1 cellular context compared by ENCODE assay signal in the genomic region with DNA sequence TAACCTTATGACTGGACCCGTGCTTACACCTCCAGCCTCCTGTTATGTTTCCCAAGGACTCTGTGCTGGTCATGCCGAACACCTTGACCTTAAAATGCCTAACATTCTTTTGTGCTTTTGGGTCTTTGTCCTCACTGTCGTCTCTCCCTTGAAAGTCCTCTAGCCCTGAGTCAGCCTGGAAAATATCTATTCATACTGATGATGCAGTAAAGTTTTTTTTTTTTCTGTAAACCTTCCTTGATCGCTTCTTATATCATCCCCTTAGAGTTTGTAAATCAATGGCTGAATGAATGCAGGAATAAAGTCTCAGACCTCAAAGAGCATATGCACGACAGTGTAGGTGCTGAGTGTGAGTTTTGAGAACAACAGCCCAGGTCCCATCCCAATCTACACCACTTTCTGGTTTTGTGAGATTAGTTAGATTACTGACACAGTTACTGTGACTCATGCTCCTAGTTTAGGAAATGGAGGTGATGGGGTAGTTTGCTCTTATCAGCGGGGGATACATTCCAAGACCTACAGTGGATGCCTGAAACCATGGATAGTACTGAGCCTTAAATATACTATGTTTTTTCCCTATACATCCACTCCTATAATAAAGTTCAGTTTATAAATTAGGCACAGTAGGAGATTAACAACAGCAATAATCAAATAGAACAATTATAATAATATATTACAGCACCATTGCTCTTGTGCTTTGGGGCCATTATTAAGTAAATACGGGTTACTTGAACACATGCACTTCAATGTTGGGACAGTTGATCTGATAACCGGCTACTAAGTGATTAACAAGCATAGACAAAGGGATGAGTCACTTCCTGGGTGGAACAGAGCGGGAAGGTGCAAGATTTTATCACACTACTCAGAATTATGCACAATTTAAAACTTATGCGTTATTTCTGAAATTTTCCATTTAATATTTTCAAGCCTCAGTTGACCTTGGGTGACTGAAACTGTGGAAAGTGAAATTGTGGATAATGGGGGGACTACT.
A peak's percentile ranks its signal among the peaks of the same experiment; 100 is the strongest.
TF ChIP-seq lines count a peak whose summit lies in the region.

No MANE protein-coding gene starts in this region.

TF ChIP-seq in K562, 482 proteins besides CTCF, POLR2A, EP300 and RAD21 (continued from another document and continues in another):
- TF ChIP-seq STAT5A (IDR thresholded peaks at IDR 0.05; ENCODE audit: borderline replicate concordance, low read length): peak; percentile 52; the same call in 1 of the 2 replicates
- TF ChIP-seq FOXJ2 (tag; IDR thresholded peaks at IDR 0.05): 0 out of 2 replicates have a peak, but pooled peaks have one; percentile 24
- no peak for TF ChIP-seq ETS2 (tag; IDR thresholded peaks at IDR 0.05; ENCODE audit: borderline replicate concordance, poor library complexity, severe bottlenecking)
- TF ChIP-seq MAFK (IDR thresholded peaks at IDR 0.05; ENCODE audit: low read length): 0 out of 2 replicates have a peak, but pooled peaks have one; percentile 31
- TF ChIP-seq, protein P1, sequence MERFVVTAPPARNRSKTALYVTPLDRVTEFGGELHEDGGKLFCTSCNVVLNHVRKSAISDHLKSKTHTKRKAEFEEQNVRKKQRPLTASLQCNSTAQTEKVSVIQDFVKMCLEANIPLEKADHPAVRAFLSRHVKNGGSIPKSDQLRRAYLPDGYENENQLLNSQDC (CRISPR knock-in tag; IDR thresholded peaks at IDR 0.05): 0 out of 2 replicates have a peak, but pooled peaks have one; percentile 34
- peak; percentile 94 for TF ChIP-seq SMARCA4 (IDR thresholded peaks at IDR 0.05)
- TF ChIP-seq RBM15 (IDR thresholded peaks at IDR 0.05; ENCODE audit: insufficient read depth, low read length): no peak
- no peak for TF ChIP-seq E2F3 (CRISPR knock-in tag; IDR thresholded peaks at IDR 0.05)
- no peak for TF ChIP-seq BRF1 (IDR thresholded peaks at IDR 0.05; ENCODE audit: borderline replicate concordance, extremely low read depth, insufficient read length)
- no peak for TF ChIP-seq CUX1 (CRISPR knock-in tag; IDR thresholded peaks at IDR 0.05)
- TF ChIP-seq RHOXF2B (CRISPR knock-in tag; conservative IDR thresholded peaks at IDR 0.05): no peak
- no peak for TF ChIP-seq RERE (CRISPR knock-in tag; IDR thresholded peaks at IDR 0.05; ENCODE audit: borderline replicate concordance)
- TF ChIP-seq NCOA2 (IDR thresholded peaks at IDR 0.05; ENCODE audit: partially characterized antibody in 2 of 2): peak in 1 of 2 experiments; percentile 63
- TF ChIP-seq POU5F1 (IDR thresholded peaks at IDR 0.05; ENCODE audit: borderline replicate concordance, low read depth, low read length, partially characterized antibody): no peak
- TF ChIP-seq FOSL1 (tag; conservative IDR thresholded peaks at IDR 0.05): peak; percentile 99
- no peak for TF ChIP-seq ZC3H4 (CRISPR knock-in tag; IDR thresholded peaks at IDR 0.05; ENCODE audit: borderline replicate concordance)
- TF ChIP-seq HDAC6 (IDR thresholded peaks at IDR 0.05; ENCODE audit: low read depth, low read length): no peak
- TF ChIP-seq SAP30 (IDR thresholded peaks at IDR 0.05; ENCODE audit: borderline replicate concordance, insufficient read depth, low read depth, low read length, poor library complexity, severe bottlenecking): no peak
- no peak for TF ChIP-seq PURB (CRISPR knock-in tag; IDR thresholded peaks at IDR 0.05; ENCODE audit: low read depth)
- TF ChIP-seq BMI1 (IDR thresholded peaks at IDR 0.05; ENCODE audit: low read length): no peak
- TF ChIP-seq SIX5 (IDR thresholded peaks at IDR 0.05; ENCODE audit: borderline replicate concordance in 1 of 2, insufficient read depth in 1 of 2, low read depth in 1 of 2, low read length in 2 of 2): no peak
- no peak for TF ChIP-seq EWSR1 (IDR thresholded peaks at IDR 0.05; ENCODE audit: borderline replicate concordance, low read depth, partially characterized antibody)
- TF ChIP-seq ZNF639 (CRISPR knock-in tag; conservative IDR thresholded peaks at IDR 0.05 in 1 of 2, IDR thresholded peaks at IDR 0.05 in 1 of 2): peak in 1 of 2 experiments; percentile 54; a peak in 2 of 4 replicates
- TF ChIP-seq MXI1 (IDR thresholded peaks at IDR 0.05; ENCODE audit: low read depth, low read length): no peak
- TF ChIP-seq, protein P2, sequence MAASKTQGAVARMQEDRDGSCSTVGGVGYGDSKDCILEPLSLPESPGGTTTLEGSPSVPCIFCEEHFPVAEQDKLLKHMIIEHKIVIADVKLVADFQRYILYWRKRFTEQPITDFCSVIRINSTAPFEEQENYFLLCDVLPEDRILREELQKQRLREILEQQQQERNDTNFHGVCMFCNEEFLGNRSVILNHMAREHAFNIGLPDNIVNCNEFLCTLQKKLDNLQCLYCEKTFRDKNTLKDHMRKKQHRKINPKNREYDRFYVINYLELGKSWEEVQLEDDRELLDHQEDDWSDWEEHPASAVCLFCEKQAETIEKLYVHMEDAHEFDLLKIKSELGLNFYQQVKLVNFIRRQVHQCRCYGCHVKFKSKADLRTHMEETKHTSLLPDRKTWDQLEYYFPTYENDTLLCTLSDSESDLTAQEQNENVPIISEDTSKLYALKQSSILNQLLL (CRISPR knock-in tag; IDR thresholded peaks at IDR 0.05; ENCODE audit: borderline replicate concordance): no peak
- TF ChIP-seq ZBTB7A (IDR thresholded peaks at IDR 0.05; ENCODE audit: borderline replicate concordance, control insufficient read depth, low read depth, low read length): no peak
- TF ChIP-seq U2AF1 (optimal IDR thresholded peaks at IDR 0.05; ENCODE audit: low read depth, low read length): no peak
- no peak for TF ChIP-seq KLF10 (CRISPR knock-in tag; IDR thresholded peaks at IDR 0.05)
- TF ChIP-seq, protein P3, sequence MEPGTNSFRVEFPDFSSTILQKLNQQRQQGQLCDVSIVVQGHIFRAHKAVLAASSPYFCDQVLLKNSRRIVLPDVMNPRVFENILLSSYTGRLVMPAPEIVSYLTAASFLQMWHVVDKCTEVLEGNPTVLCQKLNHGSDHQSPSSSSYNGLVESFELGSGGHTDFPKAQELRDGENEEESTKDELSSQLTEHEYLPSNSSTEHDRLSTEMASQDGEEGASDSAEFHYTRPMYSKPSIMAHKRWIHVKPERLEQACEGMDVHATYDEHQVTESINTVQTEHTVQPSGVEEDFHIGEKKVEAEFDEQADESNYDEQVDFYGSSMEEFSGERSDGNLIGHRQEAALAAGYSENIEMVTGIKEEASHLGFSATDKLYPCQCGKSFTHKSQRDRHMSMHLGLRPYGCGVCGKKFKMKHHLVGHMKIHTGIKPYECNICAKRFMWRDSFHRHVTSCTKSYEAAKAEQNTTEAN (CRISPR knock-in tag; IDR thresholded peaks at IDR 0.05): no peak
- TF ChIP-seq PHB (CRISPR knock-in tag; IDR thresholded peaks at IDR 0.05): no peak
- no peak for TF ChIP-seq RBBP5 (IDR thresholded peaks at IDR 0.05; ENCODE audit: borderline replicate concordance, insufficient read depth, low read length, poor library complexity, severe bottlenecking)
- TF ChIP-seq, protein P4, sequence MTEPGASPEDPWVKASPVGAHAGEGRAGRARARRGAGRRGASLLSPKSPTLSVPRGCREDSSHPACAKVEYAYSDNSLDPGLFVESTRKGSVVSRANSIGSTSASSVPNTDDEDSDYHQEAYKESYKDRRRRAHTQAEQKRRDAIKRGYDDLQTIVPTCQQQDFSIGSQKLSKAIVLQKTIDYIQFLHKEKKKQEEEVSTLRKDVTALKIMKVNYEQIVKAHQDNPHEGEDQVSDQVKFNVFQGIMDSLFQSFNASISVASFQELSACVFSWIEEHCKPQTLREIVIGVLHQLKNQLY (CRISPR knock-in tag; conservative IDR thresholded peaks at IDR 0.05): no peak
- TF ChIP-seq CBFA2T3 (IDR thresholded peaks at IDR 0.05): peak; percentile 87
- TF ChIP-seq GABPA (tag; conservative IDR thresholded peaks at IDR 0.05; ENCODE audit: low read depth): peak; percentile 54; the same call in 1 of the 2 replicates
- TF ChIP-seq CEBPG (CRISPR knock-in tag; IDR thresholded peaks at IDR 0.05): no peak
- TF ChIP-seq CEBPG (tag; conservative IDR thresholded peaks at IDR 0.05 in 1 of 2, IDR thresholded peaks at IDR 0.05 in 1 of 2): peak in 1 of 2 experiments; percentile 45; a peak in 1 of 4 replicates
- peak; percentile 57 for TF ChIP-seq HDAC3 (IDR thresholded peaks at IDR 0.05; ENCODE audit: borderline replicate concordance, partially characterized antibody)
- no peak for TF ChIP-seq ILK (tag; IDR thresholded peaks at IDR 0.05; ENCODE audit: borderline replicate concordance, low read depth)
- 0 out of 2 replicates have a peak, but pooled peaks have one; percentile 12 for TF ChIP-seq ZNF57 (CRISPR knock-in tag; IDR thresholded peaks at IDR 0.05)
- TF ChIP-seq GTF2E2 (tag; IDR thresholded peaks at IDR 0.05): 0 out of 2 replicates have a peak, but pooled peaks have one; percentile 53
- peak; percentile 45; the same call in 1 of the 2 replicates for TF ChIP-seq NFIC (IDR thresholded peaks at IDR 0.05)
